2 cellular contexts compared by ENCODE assay signal in the genomic region with DNA sequence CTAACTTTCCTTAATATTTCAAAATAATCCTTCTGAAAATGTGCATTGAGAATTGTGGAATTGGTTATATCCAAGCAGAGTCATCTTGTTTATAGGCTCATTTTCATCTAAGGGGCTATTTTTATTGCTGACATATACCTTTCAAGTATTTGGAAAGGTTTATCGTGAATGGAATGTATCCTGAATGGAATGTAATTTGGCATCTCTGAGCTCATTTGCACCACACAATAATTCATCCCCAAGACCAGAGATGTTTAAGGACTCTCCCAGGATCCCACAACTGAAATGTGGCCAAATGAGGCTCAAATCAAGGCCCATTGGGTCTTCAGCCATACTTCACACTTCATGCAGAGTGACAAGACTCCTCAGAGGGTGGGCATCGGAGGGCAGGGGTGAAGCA.
TF ChIP-seq lines count a peak whose summit lies in the region.

No MANE protein-coding gene starts in this region.

TF ChIP-seq in IMR-90, 13 proteins besides CTCF, POLR2A, EP300 and RAD21:
- TF ChIP-seq FOS (IDR thresholded peaks at IDR 0.05; ENCODE audit: low read depth, low read length) = no peak
- TF ChIP-seq MAFK (IDR thresholded peaks at IDR 0.05; ENCODE audit: low read depth, low read length) = peak; percentile 54

TF ChIP-seq in K562, 482 proteins besides CTCF, POLR2A, EP300 and RAD21:
- TF ChIP-seq, protein P1, sequence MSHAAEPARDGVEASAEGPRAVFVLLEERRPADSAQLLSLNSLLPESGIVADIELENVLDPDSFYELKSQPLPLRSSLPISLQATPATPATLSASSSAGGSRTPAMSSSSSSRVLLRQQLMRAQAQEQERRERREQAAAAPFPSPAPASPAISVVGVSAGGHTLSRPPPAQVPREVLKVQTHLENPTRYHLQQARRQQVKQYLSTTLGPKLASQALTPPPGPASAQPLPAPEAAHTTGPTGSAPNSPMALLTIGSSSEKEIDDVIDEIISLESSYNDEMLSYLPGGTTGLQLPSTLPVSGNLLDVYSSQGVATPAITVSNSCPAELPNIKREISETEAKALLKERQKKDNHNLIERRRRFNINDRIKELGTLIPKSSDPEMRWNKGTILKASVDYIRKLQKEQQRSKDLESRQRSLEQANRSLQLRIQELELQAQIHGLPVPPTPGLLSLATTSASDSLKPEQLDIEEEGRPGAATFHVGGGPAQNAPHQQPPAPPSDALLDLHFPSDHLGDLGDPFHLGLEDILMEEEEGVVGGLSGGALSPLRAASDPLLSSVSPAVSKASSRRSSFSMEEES (CRISPR knock-in tag; IDR thresholded peaks at IDR 0.05) = no peak
- TF ChIP-seq ILF3 (IDR thresholded peaks at IDR 0.05; ENCODE audit: borderline replicate concordance) (no peak), KLF1 (tag; IDR thresholded peaks at IDR 0.05) (no peak), ZNF316 (IDR thresholded peaks at IDR 0.05) (0 out of 2 replicates have a peak, but pooled peaks have one; percentile 9), RBM17 (IDR thresholded peaks at IDR 0.05; ENCODE audit: borderline replicate concordance, low read depth, low read length) (no peak)
- TF ChIP-seq, protein P2, sequence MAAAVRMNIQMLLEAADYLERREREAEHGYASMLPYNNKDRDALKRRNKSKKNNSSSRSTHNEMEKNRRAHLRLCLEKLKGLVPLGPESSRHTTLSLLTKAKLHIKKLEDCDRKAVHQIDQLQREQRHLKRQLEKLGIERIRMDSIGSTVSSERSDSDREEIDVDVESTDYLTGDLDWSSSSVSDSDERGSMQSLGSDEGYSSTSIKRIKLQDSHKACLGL (CRISPR knock-in tag; IDR thresholded peaks at IDR 0.05; ENCODE audit: borderline replicate concordance, poor library complexity, severe bottlenecking) = no peak
